1 cellular context compared by ENCODE assay signal in genomic region chr6:10463491-10464481, GRCh38.
TF ChIP-seq lines count a peak whose summit lies in the region.

No MANE protein-coding gene starts in this region.

TF ChIP-seq in HCT116, 20 proteins besides CTCF, POLR2A, EP300 and RAD21:
- TF ChIP-seq YY1 (IDR thresholded peaks at IDR 0.05; ENCODE audit: extremely low read depth, insufficient replicate concordance, low read depth, low read length) (no peak), FOSL1 (IDR thresholded peaks at IDR 0.05; ENCODE audit: low read depth) (no peak)
TF ChIP-seq in HCT116: peak in this region for 0.
